In genomic region chr16:85719605-85720318, GRCh38 we compare ENCODE assay signal across 27 cellular contexts. TPM values are rescaled to one million over a fixed set of nuclear protein-coding genes. Genes with fewer than 3 reads are reported as not detected.
DNase-seq lines count a peak whose midpoint lies in the region; ATAC-seq and TF ChIP-seq lines count a peak whose summit lies in the region.
"Had no signal": no experiment of that assay in that cellular context is flagged by ENCODE, and none has a peak within 500 bp of the region (broad histone marks: within the 10 kb centered on the region; RNA-seq: fewer than 3 reads in every experiment).

No MANE protein-coding gene starts in this region.

- H3K27ac Mint-ChIP-seq in neural progenitor cell, result no peak overlapping the region
- H3K27ac Mint-ChIP-seq: CD4-positive, alpha-beta memory T cell had no signal

- RAD21 ChIA-PET in HCT116 (lab: Charles Lee; ENCODE audit: low non-redundant PET in 1 of 2, low total read pairs in 2 of 2, uncharacterized antibody in 2 of 2, unreplicated experiment in 2 of 2), result no interaction called here

- TF ChIP-seq RAD21 in HCT116 (IDR thresholded peaks at IDR 0.05; ENCODE audit: low read depth), result no peak

- H3K4me1 Mint-ChIP-seq in neural progenitor cell, result peaks cover 42% of the 10 kb centered on the region

- intact Hi-C loops in HCT116 (cut with micrococcal nuclease), result loop anchor here (2.0 to 5.0 kb wide), 3 partner anchors 45 to 302 kb away; no protein-coding TSS in a partner anchor
- intact Hi-C loops in PC-3 (cut with micrococcal nuclease), result loop anchor here (1.0 kb wide), 1 partner anchor 27 kb away; no protein-coding TSS in a partner anchor
- intact Hi-C loops in mammary epithelial cell (cut with micrococcal nuclease), result loop anchor here (2.0 kb wide), 2 partner anchors 31 to 61 kb away; partner anchors contain the start of gene C16orf74

- H3K4me2 ChIP-seq in HCT116 (ENCODE audit: low read length) (peak overlapping the region; percentile 34; the same call in 1 of the 2 replicates), PC-3 (ENCODE audit: low read length) (peak overlapping the region; percentile 29), mammary epithelial cell (ENCODE audit: insufficient read depth, low read depth, low read length) (peak overlapping the region; percentile 38), neural progenitor cell (no peak overlapping the region)
- H3K4me2 ChIP-seq: A549; BLaER1 treated with 17β-estradiol and CSF1 and Interleukin-3, amounts not matched to agents 10 nM and 100 nM; KMS-11 had no signal

- no peak for DNase-seq in HCT116 (ENCODE audit: low read depth, low spot score)
- DNase-seq in PC-3, result no peak
- no peak for DNase-seq in mammary epithelial cell
- DNase-seq in neural progenitor cell (ENCODE audit: low spot score), result no peak
- DNase-seq in activated naive CD4-positive, alpha-beta T cell treated with Interleukin-2 at 50 U/mL for 16 hours, result no peak
- DNase-seq in HPDE6-E6E7 (ENCODE audit: extremely low spot score), result no peak
- no peak for DNase-seq in ecto neural progenitor cell (ENCODE audit: low spot score)
- DNase-seq: AML-193; COR-L47; DMS79 treated with DMSO at 0.1 percent for 48 hours; GF-D8; IMR-90; NCI-H1048; NCI-H1417; NCI-H1694 treated with DMSO at 0.1 percent for 48 hours; NCI-H2081; NCI-H2171 treated with DMSO at 0.1 percent for 48 hours; NCI-H345; NCI-H510A treated with DMSO at 0.1 percent for 48 hours; NK-92 treated with Interleukin-12 subunit alpha and Interleukin-12 subunit beta, amount 100 ng/mL, for 24 hours; RPMI8226; SHP77 treated with DMSO at 0.1 percent for 48 hours; T-helper 1 cell had no signal

- no peaks in the 10 kb centered on the region for H3K79me2 ChIP-seq in HCT116 (ENCODE audit: insufficient read depth, low read length)
- 0 out of 2 replicates have a peak, but pooled peaks cover 4% of the 10 kb centered on the region for H3K79me2 ChIP-seq in PC-3 (ENCODE audit: low read length)
- peaks cover 73% of the 10 kb centered on the region for H3K79me2 ChIP-seq in mammary epithelial cell (ENCODE audit: insufficient read depth, low read length)
- no peaks in the 10 kb centered on the region for H3K79me2 ChIP-seq in neural progenitor cell (ENCODE audit: low read depth)

- TF ChIP-seq POLR2A in HCT116 (IDR thresholded peaks at IDR 0.05; ENCODE audit: borderline replicate concordance, extremely low read depth, insufficient read depth, insufficient read length), result no peak

- H4K20me1 ChIP-seq in HCT116 (ENCODE audit: insufficient read depth), result no peaks in the 10 kb centered on the region
- no peaks in the 10 kb centered on the region for H4K20me1 ChIP-seq in PC-3 (ENCODE audit: low read length)
- no peaks in the 10 kb centered on the region for H4K20me1 ChIP-seq in mammary epithelial cell (ENCODE audit: insufficient read depth, low read length)
- no peaks in the 10 kb centered on the region for H4K20me1 ChIP-seq in neural progenitor cell (ENCODE audit: low read depth)

- H2AFZ ChIP-seq in HCT116 (ENCODE audit: low read depth, low read length, poor library complexity, severe bottlenecking) (no peak overlapping the region), PC-3 (ENCODE audit: low read length) (no peak overlapping the region), mammary epithelial cell (ENCODE audit: low read depth, low read length) (no peak overlapping the region), neural progenitor cell (replicated peaks) (no peak overlapping the region)

- no TSS peak for BruUV-seq in HCT116 (replicated peaks; lab: Mats Ljungman, UMichigan)
- BruUV-seq in PC-3 (replicated peaks; lab: Mats Ljungman, UMichigan), result no TSS peak
- no TSS peak for BruUV-seq in mammary epithelial cell (replicated peaks; lab: Mats Ljungman, UMichigan)

- H3K4me3 ChIP-seq in HCT116 (replicated peaks in 1 of 2; ENCODE audit: low read depth in 1 of 2, low read length in 2 of 2) (no peak overlapping the region), PC-3 (ENCODE audit: low read length) (no peak overlapping the region), mammary epithelial cell (replicated peaks in 1 of 3; ENCODE audit: insufficient read depth in 1 of 3, low read depth in 2 of 3, low read length in 3 of 3) (no peak overlapping the region), neural progenitor cell (no peak overlapping the region)
- H3K4me3 ChIP-seq: A549; BLaER1 treated with 17β-estradiol and CSF1 and Interleukin-3, amounts not matched to agents 10 nM and 100 nM had no signal

- H3K9me2 ChIP-seq in HCT116 (ENCODE audit: insufficient read depth) (no peaks in the 10 kb centered on the region), PC-3 (replicated peaks; ENCODE audit: low read length) (no peaks in the 10 kb centered on the region)

- no peaks in the 10 kb centered on the region for H3K9me3 ChIP-seq in HCT116 (ENCODE audit: control insufficient read depth in 1 of 2, insufficient read depth in 1 of 2, low read depth in 1 of 2, low read length in 2 of 2)
- no peaks in the 10 kb centered on the region for H3K9me3 ChIP-seq in PC-3 (ENCODE audit: low read length)
- no peaks in the 10 kb centered on the region for H3K9me3 ChIP-seq in mammary epithelial cell (replicated peaks; ENCODE audit: insufficient read depth, low read length)
- H3K9me3 ChIP-seq in neural progenitor cell (ENCODE audit: low read depth), result no peaks in the 10 kb centered on the region
- H3K9me3 ChIP-seq: A549; BLaER1 treated with 17β-estradiol and CSF1 and Interleukin-3, amounts not matched to agents 10 nM and 100 nM had no signal

- in situ Hi-C loops in mammary epithelial cell (cut with MboI; ENCODE audit: low sequenced_read_pairs in 2 of 2), result no loop called here

- CTCF ChIA-PET in HCT116 (lab: Charles Lee), result interaction anchor here (0.7 to 1.7 kb wide), 4 partner anchors 10 to 351 kb away, joined by 3 to 4 read pairs (median 4); no protein-coding TSS in a partner anchor
- CTCF ChIA-PET in PC-3 (lab: Charles Lee), result interaction anchor here (0.6 to 0.7 kb wide), 3 partner anchors 8 to 35 kb away, joined by 3 to 7 read pairs (median 6); no protein-coding TSS in a partner anchor
- CTCF ChIA-PET in mammary epithelial cell (lab: Charles Lee; ENCODE audit: low non-redundant PET), result interaction anchor here (0.6 kb wide), 1 partner anchor 10 kb away, joined by 4 read pairs; no protein-coding TSS in a partner anchor

- peak overlapping the region; percentile 22; the same call in 1 of the 2 replicates for H3K27ac ChIP-seq in HCT116 (ENCODE audit: low read depth, low read length)
- peak overlapping the region; percentile 28; the same call in 1 of the 2 replicates for H3K27ac ChIP-seq in PC-3 (ENCODE audit: low read length)
- H3K27ac ChIP-seq in mammary epithelial cell (ENCODE audit: insufficient read depth, low read depth, low read length), result no peak overlapping the region
- no peak overlapping the region for H3K27ac ChIP-seq in neural progenitor cell
- H3K27ac ChIP-seq: BLaER1 treated with 17β-estradiol and CSF1 and Interleukin-3, amounts not matched to agents 10 nM and 100 nM; KMS-11 had no signal

- peaks cover 13% of the 10 kb centered on the region for H3K27me3 Mint-ChIP-seq in neural progenitor cell (ENCODE audit: insufficient read depth, low read depth)

- TF ChIP-seq CTCF in HCT116 (IDR thresholded peaks at IDR 0.05 in 2 of 3, conservative IDR thresholded peaks at IDR 0.05 in 1 of 3; ENCODE audit: borderline replicate concordance in 1 of 3, insufficient read depth in 1 of 3, low read depth in 2 of 3, low read length in 2 of 3), result no peak
- no peak for TF ChIP-seq CTCF in PC-3 (conservative IDR thresholded peaks at IDR 0.05; ENCODE audit: low read depth, low read length)
- no peak for TF ChIP-seq CTCF in mammary epithelial cell (conservative IDR thresholded peaks at IDR 0.05 in 1 of 2, IDR thresholded peaks at IDR 0.05 in 1 of 2; ENCODE audit: extremely low read depth in 1 of 2, insufficient read depth in 1 of 2, low read depth in 1 of 2, low read length in 2 of 2)
- TF ChIP-seq CTCF in neural progenitor cell (IDR thresholded peaks at IDR 0.05), result no peak

- H3K27me3 ChIP-seq in HCT116 (ENCODE audit: insufficient read depth, low read length) (no peaks in the 10 kb centered on the region), PC-3 (ENCODE audit: low read length) (no peaks in the 10 kb centered on the region), mammary epithelial cell (ENCODE audit: insufficient read depth, low read length) (no peaks in the 10 kb centered on the region), neural progenitor cell (peaks cover 11% of the 10 kb centered on the region)
- H3K27me3 ChIP-seq: BLaER1 treated with 17β-estradiol and CSF1 and Interleukin-3, amounts not matched to agents 10 nM and 100 nM had no signal

- H3F3A ChIP-seq in PC-3 (ENCODE audit: low read length, unreplicated experiment) (no peaks in the 10 kb centered on the region), neural progenitor cell (ENCODE audit: low read depth) (peaks cover 30% of the 10 kb centered on the region)

- 19% methylated on average over 12 of the region's 12 CpGs for WGBS in mammary epithelial cell (ENCODE audit: low coverage, missing lambda C conversion rate)

- H3K4me1 ChIP-seq in HCT116 (ENCODE audit: control insufficient read depth in 1 of 2, insufficient read depth in 2 of 2, low read length in 2 of 2) (peaks cover 22 to 40% of the 10 kb centered on the region in 2 experiments), PC-3 (ENCODE audit: insufficient read depth, low read length) (peaks cover 10% of the 10 kb centered on the region), mammary epithelial cell (ENCODE audit: insufficient read depth, low read length) (peaks cover 74% of the 10 kb centered on the region), neural progenitor cell (peaks cover 28% of the 10 kb centered on the region)
- H3K4me1 ChIP-seq: A549 had no signal

- POLR2A ChIA-PET in HCT116 (lab: Charles Lee) (no interaction called here), PC-3 (lab: Charles Lee; ENCODE audit: unreplicated experiment) (interaction anchor here (0.6 kb wide), 1 partner anchor 35 kb away, joined by 3 read pairs; no protein-coding TSS in a partner anchor)

- H3K36me3 Mint-ChIP-seq in neural progenitor cell, result no peaks in the 10 kb centered on the region
- H3K36me3 Mint-ChIP-seq: CD4-positive, alpha-beta memory T cell had no signal

- no peaks in the 10 kb centered on the region for H3K36me3 ChIP-seq in HCT116 (ENCODE audit: control insufficient read depth in 1 of 2, insufficient read depth in 2 of 2, low read length in 2 of 2)
- H3K36me3 ChIP-seq in PC-3 (ENCODE audit: low read depth, low read length), result no peaks in the 10 kb centered on the region
- peaks cover 14% of the 10 kb centered on the region for H3K36me3 ChIP-seq in mammary epithelial cell (ENCODE audit: insufficient read depth, low read length)
- no peaks in the 10 kb centered on the region for H3K36me3 ChIP-seq in neural progenitor cell

- H3K9me3 Mint-ChIP-seq in neural progenitor cell, result no peaks in the 10 kb centered on the region
- H3K9me3 Mint-ChIP-seq: CD4-positive, alpha-beta memory T cell had no signal

- peak overlapping the region; percentile 5 for H3K4me3 Mint-ChIP-seq in neural progenitor cell
- H3K4me3 Mint-ChIP-seq: CD4-positive, alpha-beta memory T cell had no signal

- H3K9ac ChIP-seq in HCT116 (ENCODE audit: low read length), result no peak overlapping the region
- no peak overlapping the region for H3K9ac ChIP-seq in PC-3 (ENCODE audit: low read length)
- H3K9ac ChIP-seq in mammary epithelial cell (ENCODE audit: insufficient read depth, low read length), result no peak overlapping the region
- no peak overlapping the region for H3K9ac ChIP-seq in neural progenitor cell
- H3K9ac ChIP-seq: BLaER1 treated with 17β-estradiol and CSF1 and Interleukin-3, amounts not matched to agents 10 nM and 100 nM; KMS-11 had no signal

- dilution Hi-C loops in mammary epithelial cell (cut with HindIII; ENCODE audit: low sequenced_read_pairs), result no loop called here

- no peak for ATAC-seq in HCT116
- no peak for ATAC-seq in PC-3

RNA-seq across cellular contexts. Expression of gene GINS2, which starts 31.0 kb away (rescaled TPM):
- total RNA-seq in HCT116 (2021; ENCODE audit: unreplicated experiment) (53.3 TPM), PC-3 (2014; rRNA removed) (24.8 and 28.7 TPM in 2 replicates), mammary epithelial cell (10 to 100 TPM in 1 of 2 donors, 1 to 10 TPM in 1; 1.5 to 32.5 TPM), neural progenitor cell (ENCODE audit: low replicate concordance) (47.9 and 51.9 TPM in 2 replicates)
- polyA plus RNA-seq in HCT116 (2012), result 10.8 and 19.4 TPM in 2 replicates
- 23.2 TPM for polyA plus RNA-seq in mammary epithelial cell
- 8.8 TPM for polyA minus RNA-seq in mammary epithelial cell

RNA-seq across cellular contexts. Expression of gene C16orf74, which starts 31.1 kb away (rescaled TPM):
- 30.0 TPM for total RNA-seq in HCT116 (2021; ENCODE audit: unreplicated experiment)
- 30.2 and 35.4 TPM in 2 replicates for polyA plus RNA-seq in HCT116 (2012)
- 64.6 and 71.0 TPM in 2 replicates for total RNA-seq in PC-3 (2014; rRNA removed)
- 100 to 1,000 TPM in 1 of 2 donors, 10 to 100 TPM in 1; 19.7 to 121 TPM for total RNA-seq in mammary epithelial cell
- polyA plus RNA-seq in mammary epithelial cell, result 81.5 TPM
- polyA minus RNA-seq in mammary epithelial cell, result 37.0 TPM
- 1.1 TPM in 1 of 2 replicates, not detected in the other for total RNA-seq in neural progenitor cell (ENCODE audit: low replicate concordance)

Comparison
In these comparisons a context has a peak if more than half of its experiments do, and no peak if none do; other contexts are left out.
1. H3K27ac ChIP-seq: peak in HCT116 (single experiment) and PC-3 (single experiment); none in mammary epithelial cell (single experiment) and neural progenitor cell (single experiment).